28 cellular contexts compared by ENCODE assay signal in the genomic region with DNA sequence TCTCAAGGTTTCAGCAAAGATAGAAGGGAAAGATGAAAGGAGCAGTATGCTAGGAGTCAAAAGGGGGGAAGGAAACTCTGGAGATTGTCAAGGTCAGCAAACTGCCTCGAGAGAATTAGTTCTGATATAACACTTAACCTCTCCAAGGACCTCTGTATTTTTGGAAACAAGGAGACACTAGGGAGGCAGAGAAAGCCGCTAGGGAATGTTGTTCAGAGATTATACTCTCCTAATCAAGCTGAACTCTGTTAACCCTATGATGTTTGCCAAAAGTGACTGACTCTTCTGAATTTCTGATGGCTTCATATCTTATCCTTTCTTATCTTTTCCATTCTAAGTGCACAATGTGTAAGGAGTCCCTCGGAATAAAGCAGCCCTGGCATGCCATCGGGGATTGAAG. TPM values are rescaled to one million over a fixed set of nuclear protein-coding genes. Genes with fewer than 3 reads are reported as not detected.
DNase-seq lines count a peak whose midpoint lies in the region; ATAC-seq and TF ChIP-seq lines count a peak whose summit lies in the region.
"Had no signal": no experiment of that assay in that cellular context is flagged by ENCODE, and none has a peak within 500 bp of the region (broad histone marks: within the 10 kb centered on the region; RNA-seq: fewer than 3 reads in every experiment).

No MANE protein-coding gene starts in this region.

- H3K4me1 Mint-ChIP-seq in activated T-cell treated with anti-CD3 and anti-CD28 coated beads, Interleukin-2, amount 50 U/mL, for 72 hours (ENCODE audit: low read depth) = peaks cover 70% of the 10 kb centered on the region
- H3K4me1 Mint-ChIP-seq in stimulated activated naive B cell treated with anti-CD40 and anti-IgM and Interleukin-4, amounts not matched to agents 10 μg/mL and 1 μg/mL and 100 μg/mL, for 72 hours = peaks cover 20 to 41% of the 10 kb centered on the region in 2 donors

- H3K36me3 Mint-ChIP-seq in activated T-cell treated with anti-CD3 and anti-CD28 coated beads, Interleukin-2, amount 50 U/mL, for 72 hours (ENCODE audit: insufficient read depth in 2 of 2) = peaks cover 2 to 29% of the 10 kb centered on the region in 2 donors
- H3K36me3 Mint-ChIP-seq in stimulated activated naive B cell treated with anti-CD40 and anti-IgM and Interleukin-4, amounts not matched to agents 10 μg/mL and 1 μg/mL and 100 μg/mL, for 72 hours = peaks cover 30 to 34% of the 10 kb centered on the region in 2 donors
- H3K36me3 Mint-ChIP-seq: WTC11 had no signal

- DNase-seq in activated T-cell treated with anti-CD3 and anti-CD28 coated beads, Interleukin-2, amount 50 U/mL, for 72 hours = no peak
- no peak for DNase-seq in activated T-cell treated with anti-CD3 and anti-CD28 coated beads for 4 hours
- no peak for DNase-seq in caudate nucleus (lab: John Stamatoyannopoulos, UW)
- no peak for DNase-seq in right cardiac atrium
- no peak for DNase-seq in stimulated activated naive B cell treated with anti-CD40 and anti-IgM and Interleukin-4, amounts not matched to agents 10 μg/mL and 1 μg/mL and 100 μg/mL, for 72 hours
- no peak for DNase-seq in COLO829 (ENCODE audit: low spot score)
- DNase-seq in psoas muscle = no peak
- DNase-seq in NCI-H2107 (lab: John Stamatoyannopoulos, UW) = no peak
- DNase-seq: activated CD4-positive, alpha-beta memory T cell treated with anti-CD3 and anti-CD28 coated beads for 36 hours; activated CD8-positive, alpha-beta memory T cell treated with anti-CD3 and anti-CD28 coated beads, Interleukin-2, amount 50 U/mL, for 48 hours; activated gamma-delta T cell; AML-193; body of pancreas; DMS79; effector CD8-positive, alpha-beta T cell; erythroblast; islet precursor cell; NCI-H1048; NCI-H2029; NCI-H446; stimulated activated CD4-positive, alpha-beta T cell treated with anti-CD3 and anti-CD28 coated beads, Interleukin-1b, Interleukin-23, amount 100 ng/mL, for 48 hours; substantia nigra; T1000; upper lobe of right lung had no signal

- H3K27ac ChIP-seq in caudate nucleus (ENCODE audit: low read depth, low read length) = peak overlapping the region; percentile 48
- H3K27ac ChIP-seq in right cardiac atrium (ENCODE audit: low read length) = no peak overlapping the region
- H3K27ac ChIP-seq in psoas muscle = no peak overlapping the region
- H3K27ac ChIP-seq: body of pancreas, neutrophil, prostate gland, upper lobe of right lung had no signal

- H3K27me3 ChIP-seq in right cardiac atrium (ENCODE audit: control insufficient read depth, insufficient read depth) = no peaks in the 10 kb centered on the region
- no peaks in the 10 kb centered on the region for H3K27me3 ChIP-seq in psoas muscle (ENCODE audit: insufficient read depth in 3 of 3, low read length in 2 of 3)
- H3K27me3 ChIP-seq: body of pancreas, neutrophil, upper lobe of right lung had no signal

- H3K27ac Mint-ChIP-seq in activated T-cell treated with anti-CD3 and anti-CD28 coated beads, Interleukin-2, amount 50 U/mL, for 72 hours = peak overlapping the region; percentile 65
- H3K27ac Mint-ChIP-seq in stimulated activated naive B cell treated with anti-CD40 and anti-IgM and Interleukin-4, amounts not matched to agents 10 μg/mL and 1 μg/mL and 100 μg/mL, for 72 hours = peak overlapping the region; percentile 37
- H3K27ac Mint-ChIP-seq: activated CD4-positive, alpha-beta memory T cell treated with anti-CD3 and anti-CD28 coated beads for 36 hours; WTC11 had no signal

- intact Hi-C loops in right cardiac atrium (cut with DNase I) = no loop called here
- intact Hi-C loops in psoas muscle (cut with DNase I) = no loop called here

- H3K4me3 ChIP-seq in right cardiac atrium (ENCODE audit: low read length) = peak overlapping the region; percentile 2
- no peak overlapping the region for H3K4me3 ChIP-seq in psoas muscle
- H3K4me3 ChIP-seq: body of pancreas, lung, prostate gland, upper lobe of right lung had no signal

- H3K4me1 ChIP-seq in right cardiac atrium (ENCODE audit: control insufficient read depth, insufficient read depth, low read length) (peaks cover 2% of the 10 kb centered on the region), psoas muscle (no peaks in the 10 kb centered on the region)
- H3K4me1 ChIP-seq: prostate gland, upper lobe of right lung had no signal

- H3K27me3 Mint-ChIP-seq in activated T-cell treated with anti-CD3 and anti-CD28 coated beads, Interleukin-2, amount 50 U/mL, for 72 hours (ENCODE audit: low read depth) = no peaks in the 10 kb centered on the region
- H3K27me3 Mint-ChIP-seq in stimulated activated naive B cell treated with anti-CD40 and anti-IgM and Interleukin-4, amounts not matched to agents 10 μg/mL and 1 μg/mL and 100 μg/mL, for 72 hours = no peaks in the 10 kb centered on the region
- H3K27me3 Mint-ChIP-seq: activated CD4-positive, alpha-beta memory T cell treated with anti-CD3 and anti-CD28 coated beads for 36 hours had no signal

- WGBS in right cardiac atrium = 12% methylated on average over 4 of the region's 4 CpGs
- 12 to 24% (median 19%) methylated on average over 4 of the region's 4 CpGs for WGBS in psoas muscle, 3 donors

- no peaks in the 10 kb centered on the region for H3K9me3 Mint-ChIP-seq in activated T-cell treated with anti-CD3 and anti-CD28 coated beads, Interleukin-2, amount 50 U/mL, for 72 hours
- H3K9me3 Mint-ChIP-seq in stimulated activated naive B cell treated with anti-CD40 and anti-IgM and Interleukin-4, amounts not matched to agents 10 μg/mL and 1 μg/mL and 100 μg/mL, for 72 hours = no peaks in the 10 kb centered on the region
- H3K9me3 Mint-ChIP-seq: activated CD4-positive, alpha-beta memory T cell treated with anti-CD3 and anti-CD28 coated beads for 36 hours; WTC11 had no signal

- H3K4me3 Mint-ChIP-seq in activated T-cell treated with anti-CD3 and anti-CD28 coated beads, Interleukin-2, amount 50 U/mL, for 72 hours = peak overlapping the region in 1 of 2 donors; percentile 24
- no peak overlapping the region for H3K4me3 Mint-ChIP-seq in stimulated activated naive B cell treated with anti-CD40 and anti-IgM and Interleukin-4, amounts not matched to agents 10 μg/mL and 1 μg/mL and 100 μg/mL, for 72 hours
- H3K4me3 Mint-ChIP-seq: activated CD4-positive, alpha-beta memory T cell treated with anti-CD3 and anti-CD28 coated beads for 36 hours; WTC11 had no signal

- H3K9me3 ChIP-seq in right cardiac atrium (ENCODE audit: control insufficient read depth, low read length) (no peaks in the 10 kb centered on the region), psoas muscle (no peaks in the 10 kb centered on the region)
- H3K9me3 ChIP-seq: body of pancreas, neutrophil, prostate gland, upper lobe of right lung had no signal

- ATAC-seq in activated T-cell treated with anti-CD3 and anti-CD28 coated beads, Interleukin-2, amount 50 U/mL, for 72 hours (replicated peaks in 1 of 2) = no peak
- ATAC-seq in right cardiac atrium = peak; percentile 88 to 92
- ATAC-seq in stimulated activated naive B cell treated with anti-CD40 and anti-IgM and Interleukin-4, amounts not matched to agents 10 μg/mL and 1 μg/mL and 100 μg/mL, for 72 hours (replicated peaks) = no peak
- ATAC-seq in psoas muscle = no peak
- ATAC-seq: body of pancreas, upper lobe of right lung, WTC11 had no signal

- no peak for TF ChIP-seq CTCF in psoas muscle (IDR thresholded peaks at IDR 0.05)

- peaks cover 3 to 8% of the 10 kb centered on the region in 2 donors for H3K36me3 ChIP-seq in psoas muscle (ENCODE audit: insufficient read depth in 1 of 2, low read depth in 1 of 2)
- H3K36me3 ChIP-seq: prostate gland, upper lobe of right lung had no signal

RNA-seq across cellular contexts. Expression of a gene that starts 27.1 kb away (rescaled TPM):
- 100 to 1,000 TPM; 215 to 250 TPM for total RNA-seq in activated T-cell treated with anti-CD3 and anti-CD28 coated beads, Interleukin-2, amount 50 U/mL, for 72 hours
- total RNA-seq in right cardiac atrium (10 to 100 TPM; 31.9 to 39.9 (median 37.8) TPM), psoas muscle (10 to 100 TPM; 18.8 to 61.0 (median 30.8) TPM)
- polyA plus RNA-seq in right cardiac atrium (41.0 TPM), psoas muscle (100 to 1,000 TPM in 1 of 3 donors, 10 to 100 TPM in 2; 36.1 to 336 (median 89.1) TPM)

Comparison
In these comparisons a context has a peak if more than half of its experiments do, and no peak if none do; other contexts are left out.
1. ATAC-seq: peak in right cardiac atrium (2 of 2); none in activated T-cell treated with anti-CD3 and anti-CD28 coated beads, Interleukin-2, amount 50 U/mL, for 72 hours (0 of 2), stimulated activated naive B cell treated with anti-CD40 and anti-IgM and Interleukin-4, amounts not matched to agents 10 μg/mL and 1 μg/mL and 100 μg/mL, for 72 hours (0 of 2) and psoas muscle (0 of 4).